Comparison of ENCODE assay signal across 10 cellular contexts in the genomic region with DNA sequence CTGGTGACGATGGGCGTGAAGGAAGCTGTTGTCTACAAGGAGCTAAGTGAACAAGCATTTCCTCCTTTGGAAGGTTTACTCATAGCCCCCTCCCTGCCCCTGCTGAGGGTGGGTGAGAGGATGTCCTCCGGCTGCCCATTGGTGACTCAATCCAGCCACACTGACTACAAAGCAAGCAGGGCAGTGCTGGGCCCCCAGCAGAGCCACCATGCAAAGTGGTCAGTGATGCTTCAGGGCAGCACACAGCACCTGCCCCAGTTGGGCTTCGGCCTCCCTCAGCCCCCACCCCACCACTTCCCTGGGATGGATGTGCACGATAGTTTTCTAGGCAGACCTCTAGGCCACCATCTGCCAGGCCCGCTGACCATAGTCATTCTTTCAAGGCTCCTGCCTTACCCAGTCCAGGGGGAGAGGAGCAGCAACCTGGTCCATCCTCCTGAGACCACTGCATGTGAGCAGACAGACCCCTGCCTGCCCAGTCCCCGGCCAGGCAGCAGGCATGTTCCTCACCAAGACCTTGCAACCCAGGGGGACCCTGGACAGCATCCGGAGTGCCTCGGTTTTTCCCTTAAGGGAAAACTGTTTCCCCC.
A peak's percentile ranks its signal among the peaks of the same experiment; 100 is the strongest.
DNase-seq lines count a peak whose midpoint lies in the region; ATAC-seq, FAIRE-seq and TF ChIP-seq lines count a peak whose summit lies in the region.
"Had no signal": no experiment of that assay in that cellular context is flagged by ENCODE, and none has a peak within 500 bp of the region (broad histone marks: within the 10 kb centered on the region; RNA-seq: fewer than 3 reads in every experiment).

No MANE protein-coding gene starts in this region.

- no peak for ATAC-seq in HepG2
- ATAC-seq in GM21515 (IDR thresholded peaks at IDR 0.05; ENCODE audit: unreplicated experiment), result no peak
- no peak for ATAC-seq in GM18502 (IDR thresholded peaks at IDR 0.05; ENCODE audit: poor library complexity, unreplicated experiment)
- ATAC-seq in GM19467 (IDR thresholded peaks at IDR 0.05; ENCODE audit: unreplicated experiment), result no peak

- H2AFZ ChIP-seq in HepG2 (ENCODE audit: low read length) (no peak overlapping the region), neuronal stem cell (ENCODE audit: low read length) (no peak overlapping the region), trophoblast cell (ENCODE audit: insufficient read depth, low read length, poor library complexity) (no peak overlapping the region)

- no peak for TF ChIP-seq EP300 in HepG2 (IDR thresholded peaks at IDR 0.05; ENCODE audit: low read depth in 2 of 2, low read length in 2 of 2)
- TF ChIP-seq EP300 in HepG2 (CRISPR knock-in tag; IDR thresholded peaks at IDR 0.05; ENCODE audit: borderline replicate concordance), result no peak

- 80% methylated on average over 9 of the region's 9 CpGs for WGBS in liver
- WGBS in HepG2 (ENCODE audit: low lambda C conversion rate), result 98% methylated on average over 5 of the region's 9 CpGs
- WGBS in esophagus squamous epithelium, 2 donors, result 67 to 71% methylated on average over 5 to 6 of the region's 9 CpGs
- no CpG with 5 or more reads among the region's 9 CpGs for WGBS in neuronal stem cell (ENCODE audit: extremely low coverage in 2 of 2, insufficient read length in 2 of 2, insufficient replicate concordance in 1 of 2), 2 donors
- no CpG with 5 or more reads among the region's 9 CpGs for WGBS in trophoblast cell (ENCODE audit: extremely low coverage, insufficient coverage, insufficient read length)

- TF ChIP-seq POLR2A in HepG2 (IDR thresholded peaks at IDR 0.05; ENCODE audit: insufficient read depth in 1 of 2, low read depth in 2 of 2, low read length in 2 of 2) (no peak), esophagus squamous epithelium (IDR thresholded peaks at IDR 0.05) (no peak)

- H3K79me1 ChIP-seq in neuronal stem cell (ENCODE audit: low read depth, low read length) (no peaks in the 10 kb centered on the region), trophoblast cell (ENCODE audit: low read length) (no peaks in the 10 kb centered on the region)

- H3K27me3 ChIP-seq in liver (ENCODE audit: control insufficient read depth in 4 of 4, insufficient read depth in 4 of 4, low read length in 3 of 4) (no peaks in the 10 kb centered on the region), HepG2 (ENCODE audit: control insufficient read depth in 1 of 2, insufficient read depth in 2 of 2, low read length in 2 of 2) (no peaks in the 10 kb centered on the region), esophagus squamous epithelium (no peaks in the 10 kb centered on the region), neuronal stem cell (ENCODE audit: control insufficient read depth in 3 of 3, insufficient read depth in 3 of 3, low read depth in 1 of 3, low read length in 3 of 3) (no peaks in the 10 kb centered on the region), trophoblast cell (ENCODE audit: insufficient read depth, low read length) (no peaks in the 10 kb centered on the region)

- H3K18ac ChIP-seq in neuronal stem cell (ENCODE audit: low read length), result no peak overlapping the region
- H3K18ac ChIP-seq in trophoblast cell (ENCODE audit: low read length), result no peak overlapping the region

- POLR2A ChIA-PET in HepG2 (lab: Yijun Ruan, JAX), result no interaction called here

- H2BK12ac ChIP-seq in neuronal stem cell (ENCODE audit: low read length) (no peak overlapping the region), trophoblast cell (ENCODE audit: low read length) (no peak overlapping the region)

- in situ Hi-C loops in HepG2 (cut with HindIII; ENCODE audit: extremely low pct_ligation_motif_present, low pct_unique_long_range_greater_than_20kb), result no loop called here

- H2BK5ac ChIP-seq in neuronal stem cell (ENCODE audit: low read length) (no peak overlapping the region), trophoblast cell (ENCODE audit: low read depth, low read length, poor library complexity) (no peak overlapping the region)

- no peaks in the 10 kb centered on the region for H3K9me3 ChIP-seq in liver (ENCODE audit: control insufficient read depth in 4 of 4, low read length in 3 of 4)
- no peaks in the 10 kb centered on the region for H3K9me3 ChIP-seq in HepG2 (ENCODE audit: low read length)
- no peaks in the 10 kb centered on the region for H3K9me3 ChIP-seq in esophagus squamous epithelium
- no peaks in the 10 kb centered on the region for H3K9me3 ChIP-seq in neuronal stem cell (replicated peaks in 1 of 2; ENCODE audit: control insufficient read depth in 2 of 2, insufficient read depth in 1 of 2, low read depth in 1 of 2, low read length in 2 of 2)
- no peaks in the 10 kb centered on the region for H3K9me3 ChIP-seq in trophoblast cell (ENCODE audit: insufficient read depth, low read depth, low read length)

- no peak overlapping the region for H4K91ac ChIP-seq in neuronal stem cell (ENCODE audit: low read depth, low read length, poor library complexity)
- H4K91ac ChIP-seq in trophoblast cell (ENCODE audit: low read depth, low read length), result no peak overlapping the region

- H2BK120ac ChIP-seq in neuronal stem cell (ENCODE audit: low read depth, low read length) (no peak overlapping the region), trophoblast cell (ENCODE audit: insufficient read depth, low read length, poor library complexity) (no peak overlapping the region)

- H4K8ac ChIP-seq in neuronal stem cell (ENCODE audit: low read depth, low read length) (no peak overlapping the region), trophoblast cell (ENCODE audit: low read depth, low read length) (no peak overlapping the region)

- TF ChIP-seq RAD21 in liver (IDR thresholded peaks at IDR 0.05) (no peak), HepG2 (CRISPR knock-in tag; IDR thresholded peaks at IDR 0.05) (no peak)

- no peak overlapping the region for H3K4ac ChIP-seq in neuronal stem cell (ENCODE audit: low read length)
- H3K4ac ChIP-seq in trophoblast cell (ENCODE audit: low read depth, low read length), result no peak overlapping the region

- intact Hi-C loops in HepG2 (cut with micrococcal nuclease; ENCODE audit: unreplicated experiment), result no loop called here
- intact Hi-C loops in esophagus squamous epithelium (cut with DNase I), result loop anchor here (10.0 kb wide), 1 partner anchor 79 kb away; no protein-coding TSS in a partner anchor

- H3K23ac ChIP-seq in neuronal stem cell (ENCODE audit: low read depth, low read length, poor library complexity), result no peak overlapping the region
- H3K23ac ChIP-seq in trophoblast cell (ENCODE audit: low read length), result no peak overlapping the region

- H3K27ac ChIP-seq in liver (ENCODE audit: low read depth in 1 of 2, low read length in 2 of 2), result peak overlapping the region; percentile 64 to 70
- no peak overlapping the region for H3K27ac ChIP-seq in HepG2 (ENCODE audit: extremely low read length, insufficient read depth, low read length)
- H3K27ac ChIP-seq in esophagus squamous epithelium, result peak overlapping the region; percentile 72 to 92 (median 90)
- H3K27ac ChIP-seq in neuronal stem cell (replicated peaks; ENCODE audit: low read length), result no peak overlapping the region
- no peak overlapping the region for H3K27ac ChIP-seq in trophoblast cell (ENCODE audit: low read depth, low read length)

- H3K79me2 ChIP-seq in HepG2 (ENCODE audit: insufficient read depth, low read length) (no peaks in the 10 kb centered on the region), trophoblast cell (ENCODE audit: control insufficient read depth, insufficient read depth, low read length, poor library complexity) (no peaks in the 10 kb centered on the region)

- peak overlapping the region; percentile 63 for H3K14ac ChIP-seq in neuronal stem cell (ENCODE audit: low read length)
- H3K14ac ChIP-seq in trophoblast cell (ENCODE audit: low read length), result no peak overlapping the region

- TF ChIP-seq CTCF in liver (IDR thresholded peaks at IDR 0.05; ENCODE audit: low read depth, low read length, missing input control) (no peak), HepG2 (CRISPR knock-in tag; IDR thresholded peaks at IDR 0.05) (no peak), esophagus squamous epithelium (IDR thresholded peaks at IDR 0.05) (no peak)

- no peak for DNase-seq in HepG2 (ENCODE audit: low spot score)
- DNase-seq in esophagus squamous epithelium (lab: John Stamatoyannopoulos, UW), result no peak
- no peak for DNase-seq in neuronal stem cell (ENCODE audit: low spot score)
- DNase-seq in trophoblast cell, result no peak
- DNase-seq: activated T-cell treated with anti-CD3 and anti-CD28 coated beads, Interleukin-2, amount 50 U/mL, for 48 hours; stimulated activated CD4-positive, alpha-beta T cell treated with anti-CD3 and anti-CD28 coated beads, Interleukin-2, amount 100 ng/mL, for 24 hours had no signal

- no peak for FAIRE-seq in HepG2 (lab: Jason Lieb, UNC)

- H2BK15ac ChIP-seq in neuronal stem cell (ENCODE audit: low read length), result no peak overlapping the region

- H2AK5ac ChIP-seq in neuronal stem cell (ENCODE audit: low read depth, low read length) (no peak overlapping the region), trophoblast cell (ENCODE audit: low read length) (no peak overlapping the region)

- peaks cover 1 to 17% (median 6%) of the 10 kb centered on the region in 4 donors for H3K36me3 ChIP-seq in liver (ENCODE audit: control insufficient read depth in 4 of 4, insufficient read depth in 3 of 4, low read depth in 1 of 4, low read length in 3 of 4)
- H3K36me3 ChIP-seq in HepG2 (replicated peaks in 1 of 2; ENCODE audit: control insufficient read depth in 1 of 2, insufficient read depth in 2 of 2, low read length in 2 of 2), result peaks cover 7 to 14% of the 10 kb centered on the region in 2 experiments; a peak in 3 of 5 replicates
- H3K36me3 ChIP-seq in esophagus squamous epithelium, result peaks cover 0 to 33% (median 4%) of the 10 kb centered on the region in 3 donors
- peaks cover 9 to 50% of the 10 kb centered on the region in 2 donors for H3K36me3 ChIP-seq in neuronal stem cell (replicated peaks in 1 of 2; ENCODE audit: control insufficient read depth in 2 of 2, insufficient read depth in 2 of 2, low read length in 2 of 2)
- H3K36me3 ChIP-seq in trophoblast cell (ENCODE audit: control insufficient read depth in 1 of 2, insufficient read depth in 2 of 2, low read length in 2 of 2), result peaks cover 35 to 36% of the 10 kb centered on the region in 2 experiments

- H3K4me1 ChIP-seq in liver (ENCODE audit: control insufficient read depth in 4 of 4, insufficient read depth in 4 of 4, low read length in 3 of 4), result no peaks in the 10 kb centered on the region
- H3K4me1 ChIP-seq in HepG2 (ENCODE audit: insufficient read depth, low read length), result no peaks in the 10 kb centered on the region
- peaks cover 0 to 38% (median 19%) of the 10 kb centered on the region in 3 donors for H3K4me1 ChIP-seq in esophagus squamous epithelium
- H3K4me1 ChIP-seq in neuronal stem cell (ENCODE audit: control insufficient read depth in 2 of 2, insufficient read depth in 1 of 2, low read depth in 1 of 2, low read length in 2 of 2), result peaks cover 0 to 3% of the 10 kb centered on the region in 2 donors
- peaks cover 0 to under 1% of the 10 kb centered on the region in 2 experiments for H3K4me1 ChIP-seq in trophoblast cell (ENCODE audit: control insufficient read depth in 1 of 2, insufficient read depth in 2 of 2, low read length in 2 of 2)

- H3K4me3 ChIP-seq in liver (ENCODE audit: low read depth in 1 of 3, low read length in 3 of 3), result no peak overlapping the region
- H3K4me3 ChIP-seq in HepG2 (replicated peaks in 1 of 3; ENCODE audit: insufficient read depth in 1 of 3, low read depth in 2 of 3, low read length in 3 of 3), result no peak overlapping the region
- peak overlapping the region in 1 of 4 donors; percentile 50 for H3K4me3 ChIP-seq in esophagus squamous epithelium
- no peak overlapping the region for H3K4me3 ChIP-seq in neuronal stem cell (ENCODE audit: low read length in 2 of 2)
- H3K4me3 ChIP-seq in trophoblast cell (ENCODE audit: low read depth, low read length), result no peak overlapping the region

- H3K9ac ChIP-seq in liver (ENCODE audit: low read depth in 1 of 2, low read length in 2 of 2) (no peak overlapping the region), HepG2 (ENCODE audit: insufficient read depth, low read depth, low read length) (no peak overlapping the region), neuronal stem cell (ENCODE audit: low read depth, low read length, poor library complexity) (no peak overlapping the region), trophoblast cell (ENCODE audit: low read length) (no peak overlapping the region)

- H4K12ac ChIP-seq in trophoblast cell (ENCODE audit: low read depth, low read length), result no peak overlapping the region

- CTCF ChIA-PET in HepG2 (lab: Yijun Ruan, JAX; ENCODE audit: low intra/inter-chr PET ratio, low total read pairs), result no interaction called here

- BruUV-seq in HepG2 (replicated peaks; lab: Mats Ljungman, UMichigan), result no TSS peak

- H3K4me2 ChIP-seq in HepG2 (ENCODE audit: low read depth, low read length), result no peak overlapping the region
- no peak overlapping the region for H3K4me2 ChIP-seq in neuronal stem cell (ENCODE audit: insufficient read depth, low read length, poor library complexity, severe bottlenecking)
- H3K4me2 ChIP-seq in trophoblast cell (ENCODE audit: low read length), result no peak overlapping the region

- no peaks in the 10 kb centered on the region for H4K20me1 ChIP-seq in HepG2 (ENCODE audit: insufficient read depth, low read length)

Comparison
In these comparisons a context has a peak if more than half of its experiments do, and no peak if none do; other contexts are left out.
1. H3K27ac ChIP-seq: peak in liver (2 of 2) and esophagus squamous epithelium (4 of 4); none in HepG2 (single experiment), neuronal stem cell (single experiment) and trophoblast cell (single experiment).